ENCODE assay signal across 1 cellular context in the genomic region with DNA sequence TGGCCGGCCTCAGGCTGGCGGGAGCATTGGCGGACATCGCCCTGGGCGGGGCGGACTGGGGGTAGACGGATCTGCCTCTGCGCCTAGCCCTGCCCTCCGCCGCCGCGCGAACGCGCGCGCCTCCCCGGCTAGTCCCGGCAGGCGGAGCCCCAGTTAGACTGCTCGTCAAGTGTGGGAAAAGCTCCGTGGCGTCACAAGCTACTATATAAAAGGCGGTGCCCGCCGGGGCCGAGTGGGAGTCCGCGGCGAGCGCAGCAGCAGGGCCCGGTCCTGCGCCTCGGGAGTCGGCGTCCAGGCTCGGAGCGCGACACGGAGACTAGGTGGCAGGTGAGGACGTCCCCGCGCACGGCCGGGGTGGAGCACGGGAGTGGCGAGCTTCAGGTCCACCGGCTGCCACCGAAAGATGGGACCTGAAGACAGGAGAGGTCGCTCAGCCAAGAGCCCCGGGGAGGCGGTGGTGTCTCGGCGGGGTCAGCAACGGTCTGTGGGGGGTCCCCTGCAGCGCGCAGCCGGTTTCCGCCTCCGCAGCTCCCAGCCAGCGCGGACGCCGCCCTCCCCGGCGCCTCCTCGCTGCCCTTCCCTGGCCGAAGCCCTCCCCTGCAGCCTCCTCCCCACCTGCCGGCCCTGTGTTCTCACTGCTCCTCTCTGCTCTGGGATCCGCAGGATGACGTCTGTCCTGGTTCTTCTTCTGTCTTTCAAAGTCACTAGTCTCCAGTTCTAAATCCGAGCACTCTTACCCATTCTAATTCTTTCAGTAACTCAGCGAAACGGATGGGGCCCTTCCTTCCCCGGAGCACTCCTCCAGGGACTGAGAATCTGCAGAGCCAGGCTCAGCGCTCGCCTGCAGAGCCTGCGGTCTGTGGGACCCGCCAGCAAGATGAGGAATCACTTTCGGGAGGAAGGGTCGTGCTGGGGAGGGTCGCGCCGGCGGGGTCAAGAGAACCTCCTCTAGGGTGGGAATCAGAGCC.
TF ChIP-seq lines count a peak whose summit lies in the region.

No MANE protein-coding gene starts in this region.

TF ChIP-seq in HepG2, 621 proteins besides CTCF, POLR2A, EP300 and RAD21 (continued from another document and continues in another):
- TF ChIP-seq, protein P1, sequence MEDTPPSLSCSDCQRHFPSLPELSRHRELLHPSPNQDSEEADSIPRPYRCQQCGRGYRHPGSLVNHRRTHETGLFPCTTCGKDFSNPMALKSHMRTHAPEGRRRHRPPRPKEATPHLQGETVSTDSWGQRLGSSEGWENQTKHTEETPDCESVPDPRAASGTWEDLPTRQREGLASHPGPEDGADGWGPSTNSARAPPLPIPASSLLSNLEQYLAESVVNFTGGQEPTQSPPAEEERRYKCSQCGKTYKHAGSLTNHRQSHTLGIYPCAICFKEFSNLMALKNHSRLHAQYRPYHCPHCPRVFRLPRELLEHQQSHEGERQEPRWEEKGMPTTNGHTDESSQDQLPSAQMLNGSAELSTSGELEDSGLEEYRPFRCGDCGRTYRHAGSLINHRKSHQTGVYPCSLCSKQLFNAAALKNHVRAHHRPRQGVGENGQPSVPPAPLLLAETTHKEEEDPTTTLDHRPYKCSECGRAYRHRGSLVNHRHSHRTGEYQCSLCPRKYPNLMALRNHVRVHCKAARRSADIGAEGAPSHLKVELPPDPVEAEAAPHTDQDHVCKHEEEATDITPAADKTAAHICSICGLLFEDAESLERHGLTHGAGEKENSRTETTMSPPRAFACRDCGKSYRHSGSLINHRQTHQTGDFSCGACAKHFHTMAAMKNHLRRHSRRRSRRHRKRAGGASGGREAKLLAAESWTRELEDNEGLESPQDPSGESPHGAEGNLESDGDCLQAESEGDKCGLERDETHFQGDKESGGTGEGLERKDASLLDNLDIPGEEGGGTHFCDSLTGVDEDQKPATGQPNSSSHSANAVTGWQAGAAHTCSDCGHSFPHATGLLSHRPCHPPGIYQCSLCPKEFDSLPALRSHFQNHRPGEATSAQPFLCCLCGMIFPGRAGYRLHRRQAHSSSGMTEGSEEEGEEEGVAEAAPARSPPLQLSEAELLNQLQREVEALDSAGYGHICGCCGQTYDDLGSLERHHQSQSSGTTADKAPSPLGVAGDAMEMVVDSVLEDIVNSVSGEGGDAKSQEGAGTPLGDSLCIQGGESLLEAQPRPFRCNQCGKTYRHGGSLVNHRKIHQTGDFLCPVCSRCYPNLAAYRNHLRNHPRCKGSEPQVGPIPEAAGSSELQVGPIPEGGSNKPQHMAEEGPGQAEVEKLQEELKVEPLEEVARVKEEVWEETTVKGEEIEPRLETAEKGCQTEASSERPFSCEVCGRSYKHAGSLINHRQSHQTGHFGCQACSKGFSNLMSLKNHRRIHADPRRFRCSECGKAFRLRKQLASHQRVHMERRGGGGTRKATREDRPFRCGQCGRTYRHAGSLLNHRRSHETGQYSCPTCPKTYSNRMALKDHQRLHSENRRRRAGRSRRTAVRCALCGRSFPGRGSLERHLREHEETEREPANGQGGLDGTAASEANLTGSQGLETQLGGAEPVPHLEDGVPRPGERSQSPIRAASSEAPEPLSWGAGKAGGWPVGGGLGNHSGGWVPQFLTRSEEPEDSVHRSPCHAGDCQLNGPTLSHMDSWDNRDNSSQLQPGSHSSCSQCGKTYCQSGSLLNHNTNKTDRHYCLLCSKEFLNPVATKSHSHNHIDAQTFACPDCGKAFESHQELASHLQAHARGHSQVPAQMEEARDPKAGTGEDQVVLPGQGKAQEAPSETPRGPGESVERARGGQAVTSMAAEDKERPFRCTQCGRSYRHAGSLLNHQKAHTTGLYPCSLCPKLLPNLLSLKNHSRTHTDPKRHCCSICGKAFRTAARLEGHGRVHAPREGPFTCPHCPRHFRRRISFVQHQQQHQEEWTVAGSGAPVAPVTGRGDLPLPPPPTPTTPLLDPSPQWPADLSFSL (CRISPR knock-in tag; IDR thresholded peaks at IDR 0.05) = 0 out of 2 replicates have a peak, but pooled peaks have one; percentile 44
- TF ChIP-seq ATF6 (CRISPR knock-in tag; conservative IDR thresholded peaks at IDR 0.05) (no peak), ZNF747 (CRISPR knock-in tag; IDR thresholded peaks at IDR 0.05; ENCODE audit: borderline replicate concordance) (no peak; the same call in 1 of the 2 replicates), ZBTB3 (CRISPR knock-in tag; IDR thresholded peaks at IDR 0.05; ENCODE audit: borderline replicate concordance, low read depth) (peak; percentile 29; the same call in 1 of the 2 replicates), TCF12 (IDR thresholded peaks at IDR 0.05) (no peak), TCF12 (CRISPR knock-in tag; IDR thresholded peaks at IDR 0.05) (0 out of 2 replicates have a peak, but pooled peaks have one; percentile 38), HCFC1 (IDR thresholded peaks at IDR 0.05; ENCODE audit: low read depth, low read length) (no peak; the same call in 1 of the 2 replicates), HIC2 (CRISPR knock-in tag; IDR thresholded peaks at IDR 0.05; ENCODE audit: low read depth) (peak; percentile 58), SMAD1 (CRISPR knock-in tag; IDR thresholded peaks at IDR 0.05; ENCODE audit: borderline replicate concordance, low read depth) (peak; percentile 91), KAT2B (IDR thresholded peaks at IDR 0.05; ENCODE audit: borderline replicate concordance, low read depth, low read length) (no peak), KDM5A (IDR thresholded peaks at IDR 0.05; ENCODE audit: borderline replicate concordance, low read length) (no peak), ZNF17 (CRISPR knock-in tag; IDR thresholded peaks at IDR 0.05) (no peak), TGIF2 (CRISPR knock-in tag; IDR thresholded peaks at IDR 0.05) (no peak), MLLT10 (CRISPR knock-in tag; IDR thresholded peaks at IDR 0.05) (no peak), POLR2AphosphoS5 (IDR thresholded peaks at IDR 0.05; ENCODE audit: low read depth, low read length) (peak; percentile 86), ZNF224 (CRISPR knock-in tag; IDR thresholded peaks at IDR 0.05) (peak; percentile 60; the same call in 1 of the 2 replicates), ZNF256 (CRISPR knock-in tag; conservative IDR thresholded peaks at IDR 0.05) (no peak; the same call in 1 of the 2 replicates), CERS6 (CRISPR knock-in tag; IDR thresholded peaks at IDR 0.05) (no peak), ZNF746 (CRISPR knock-in tag; IDR thresholded peaks at IDR 0.05) (peak; percentile 66; the same call in 1 of the 2 replicates), KDM4B (CRISPR knock-in tag; IDR thresholded peaks at IDR 0.05) (no peak; the same call in 1 of the 2 replicates), ZNF556 (CRISPR knock-in tag; IDR thresholded peaks at IDR 0.05; ENCODE audit: borderline replicate concordance) (peak; percentile 50), KLF15 (CRISPR knock-in tag; IDR thresholded peaks at IDR 0.05; ENCODE audit: borderline replicate concordance) (peak; percentile 34; the same call in 1 of the 2 replicates), TEAD2 (CRISPR knock-in tag; IDR thresholded peaks at IDR 0.05) (no peak), DMAP1 (CRISPR knock-in tag; IDR thresholded peaks at IDR 0.05) (no peak; the same call in 1 of the 2 replicates), JARID2 (CRISPR knock-in tag; IDR thresholded peaks at IDR 0.05; ENCODE audit: insufficient replicate concordance) (no peak), JUNB (CRISPR knock-in tag; IDR thresholded peaks at IDR 0.05; ENCODE audit: borderline replicate concordance) (no peak), MTA3 (CRISPR knock-in tag; IDR thresholded peaks at IDR 0.05) (no peak), ZNF678 (CRISPR knock-in tag; IDR thresholded peaks at IDR 0.05) (no peak; the same call in 1 of the 2 replicates), SUZ12 (IDR thresholded peaks at IDR 0.05; ENCODE audit: low read depth, low read length) (no peak), HMG20A (CRISPR knock-in tag; IDR thresholded peaks at IDR 0.05; ENCODE audit: borderline replicate concordance) (no peak), ZFP62 (CRISPR knock-in tag; IDR thresholded peaks at IDR 0.05) (no peak), CCAR2 (optimal IDR thresholded peaks at IDR 0.05; ENCODE audit: low read depth, low read length) (no peak), GATAD1 (CRISPR knock-in tag; IDR thresholded peaks at IDR 0.05) (no peak), XRCC5 (optimal IDR thresholded peaks at IDR 0.05; ENCODE audit: low read length) (no peak)
- TF ChIP-seq, protein P2, sequence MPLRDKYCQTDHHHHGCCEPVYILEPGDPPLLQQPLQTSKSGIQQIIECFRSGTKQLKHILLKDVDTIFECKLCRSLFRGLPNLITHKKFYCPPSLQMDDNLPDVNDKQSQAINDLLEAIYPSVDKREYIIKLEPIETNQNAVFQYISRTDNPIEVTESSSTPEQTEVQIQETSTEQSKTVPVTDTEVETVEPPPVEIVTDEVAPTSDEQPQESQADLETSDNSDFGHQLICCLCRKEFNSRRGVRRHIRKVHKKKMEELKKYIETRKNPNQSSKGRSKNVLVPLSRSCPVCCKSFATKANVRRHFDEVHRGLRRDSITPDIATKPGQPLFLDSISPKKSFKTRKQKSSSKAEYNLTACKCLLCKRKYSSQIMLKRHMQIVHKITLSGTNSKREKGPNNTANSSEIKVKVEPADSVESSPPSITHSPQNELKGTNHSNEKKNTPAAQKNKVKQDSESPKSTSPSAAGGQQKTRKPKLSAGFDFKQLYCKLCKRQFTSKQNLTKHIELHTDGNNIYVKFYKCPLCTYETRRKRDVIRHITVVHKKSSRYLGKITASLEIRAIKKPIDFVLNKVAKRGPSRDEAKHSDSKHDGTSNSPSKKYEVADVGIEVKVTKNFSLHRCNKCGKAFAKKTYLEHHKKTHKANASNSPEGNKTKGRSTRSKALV (CRISPR knock-in tag; IDR thresholded peaks at IDR 0.05) = peak; percentile 96
- TF ChIP-seq, protein P3, sequence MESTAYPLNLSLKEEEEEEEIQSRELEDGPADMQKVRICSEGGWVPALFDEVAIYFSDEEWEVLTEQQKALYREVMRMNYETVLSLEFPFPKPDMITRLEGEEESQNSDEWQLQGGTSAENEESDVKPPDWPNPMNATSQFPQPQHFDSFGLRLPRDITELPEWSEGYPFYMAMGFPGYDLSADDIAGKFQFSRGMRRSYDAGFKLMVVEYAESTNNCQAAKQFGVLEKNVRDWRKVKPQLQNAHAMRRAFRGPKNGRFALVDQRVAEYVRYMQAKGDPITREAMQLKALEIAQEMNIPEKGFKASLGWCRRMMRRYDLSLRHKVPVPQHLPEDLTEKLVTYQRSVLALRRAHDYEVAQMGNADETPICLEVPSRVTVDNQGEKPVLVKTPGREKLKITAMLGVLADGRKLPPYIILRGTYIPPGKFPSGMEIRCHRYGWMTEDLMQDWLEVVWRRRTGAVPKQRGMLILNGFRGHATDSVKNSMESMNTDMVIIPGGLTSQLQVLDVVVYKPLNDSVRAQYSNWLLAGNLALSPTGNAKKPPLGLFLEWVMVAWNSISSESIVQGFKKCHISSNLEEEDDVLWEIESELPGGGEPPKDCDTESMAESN (CRISPR knock-in tag; conservative IDR thresholded peaks at IDR 0.05) = peak; percentile 72
- TF ChIP-seq, protein P4, sequence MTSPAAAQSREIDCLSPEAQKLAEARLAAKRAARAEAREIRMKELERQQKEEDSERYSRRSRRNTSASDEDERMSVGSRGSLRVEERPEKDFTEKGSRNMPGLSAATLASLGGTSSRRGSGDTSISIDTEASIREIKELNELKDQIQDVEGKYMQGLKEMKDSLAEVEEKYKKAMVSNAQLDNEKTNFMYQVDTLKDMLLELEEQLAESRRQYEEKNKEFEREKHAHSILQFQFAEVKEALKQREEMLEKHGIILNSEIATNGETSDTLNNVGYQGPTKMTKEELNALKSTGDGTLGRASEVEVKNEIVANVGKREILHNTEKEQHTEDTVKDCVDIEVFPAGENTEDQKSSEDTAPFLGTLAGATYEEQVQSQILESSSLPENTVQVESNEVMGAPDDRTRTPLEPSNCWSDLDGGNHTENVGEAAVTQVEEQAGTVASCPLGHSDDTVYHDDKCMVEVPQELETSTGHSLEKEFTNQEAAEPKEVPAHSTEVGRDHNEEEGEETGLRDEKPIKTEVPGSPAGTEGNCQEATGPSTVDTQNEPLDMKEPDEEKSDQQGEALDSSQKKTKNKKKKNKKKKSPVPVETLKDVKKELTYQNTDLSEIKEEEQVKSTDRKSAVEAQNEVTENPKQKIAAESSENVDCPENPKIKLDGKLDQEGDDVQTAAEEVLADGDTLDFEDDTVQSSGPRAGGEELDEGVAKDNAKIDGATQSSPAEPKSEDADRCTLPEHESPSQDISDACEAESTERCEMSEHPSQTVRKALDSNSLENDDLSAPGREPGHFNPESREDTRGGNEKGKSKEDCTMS (CRISPR knock-in tag; conservative IDR thresholded peaks at IDR 0.05) = no peak
- TF ChIP-seq, protein P5, sequence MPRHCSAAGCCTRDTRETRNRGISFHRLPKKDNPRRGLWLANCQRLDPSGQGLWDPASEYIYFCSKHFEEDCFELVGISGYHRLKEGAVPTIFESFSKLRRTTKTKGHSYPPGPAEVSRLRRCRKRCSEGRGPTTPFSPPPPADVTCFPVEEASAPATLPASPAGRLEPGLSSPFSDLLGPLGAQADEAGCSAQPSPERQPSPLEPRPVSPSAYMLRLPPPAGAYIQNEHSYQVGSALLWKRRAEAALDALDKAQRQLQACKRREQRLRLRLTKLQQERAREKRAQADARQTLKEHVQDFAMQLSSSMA (CRISPR knock-in tag; IDR thresholded peaks at IDR 0.05) = no peak
